ENCODE assay signal across 8 cellular contexts in genomic region chr9:113410207-113411158, GRCh38. TPM values are rescaled to one million over a fixed set of nuclear protein-coding genes. Genes with fewer than 3 reads are reported as not detected.
DNase-seq lines count a peak whose midpoint lies in the region; ATAC-seq and TF ChIP-seq lines count a peak whose summit lies in the region.

TSS of gene C9orf43 (plus strand) at chr9:113410747. CDS start at chr9:113413494, 2,747 bp downstream.
TSS of gene POLE3 (minus strand) at chr9:113410675. CDS start at chr9:113410293, 382 bp downstream.

- H3K4me1 Mint-ChIP-seq in natural killer cell treated with Interleukin-12 subunit alpha and Interleukin-12 subunit beta and Interleukin-15 and Interleukin-18, amount 100 ng/mL, for 72 hours (ENCODE audit: low read depth in 2 of 2) = peaks cover 25 to 33% of the 10 kb centered on the region in 2 donors

- H3K4me3 ChIP-seq in LNCaP clone FGC (ENCODE audit: low read depth, low read length) (peak within 1 kb of the TSS; percentile 98), fibroblast of pulmonary artery (replicated peaks; ENCODE audit: low read depth, low read length) (peak within 1 kb of the TSS; percentile 64)

- H3K27ac Mint-ChIP-seq in natural killer cell treated with Interleukin-12 subunit alpha and Interleukin-12 subunit beta and Interleukin-15 and Interleukin-18, amount 100 ng/mL, for 72 hours = peak within 1 kb of the TSS; percentile 98 to 99

- ATAC-seq in natural killer cell treated with Interleukin-12 subunit alpha and Interleukin-12 subunit beta and Interleukin-15 and Interleukin-18, amount 100 ng/mL, for 72 hours = peak; percentile 97 to 98

- DNase-seq in EL = peak; percentile 97
- DNase-seq in H4 (ENCODE audit: low spot score) = peak; percentile 95
- DNase-seq in LNCaP clone FGC (ENCODE audit: low read depth) = peak; percentile 83
- peak; percentile 93 for DNase-seq in RPMI8226
- peak; percentile 92 for DNase-seq in activated T-helper 9 cell treated with anti-CD3 and anti-CD28 coated beads, Interleukin-2, amount 50 U/mL, for 16 hours (ENCODE audit: low read depth)
- peak; percentile 97 for DNase-seq in fibroblast of pulmonary artery (ENCODE audit: low read depth)
- DNase-seq in natural killer cell treated with Interleukin-12 subunit alpha and Interleukin-12 subunit beta and Interleukin-15 and Interleukin-18, amount 100 ng/mL, for 72 hours (ENCODE audit: low spot score) = peak; percentile 97
- DNase-seq in stimulated activated naive CD4-positive, alpha-beta T cell treated with Interleukin-2 at 50 U/mL for 16 hours (lab: John Stamatoyannopoulos, UW) = peak; percentile 98

- peaks cover 25% of the 10 kb centered on the region for H3K36me3 Mint-ChIP-seq in natural killer cell treated with Interleukin-12 subunit alpha and Interleukin-12 subunit beta and Interleukin-15 and Interleukin-18, amount 100 ng/mL, for 72 hours

- no peaks in the 10 kb centered on the region for H3K27me3 Mint-ChIP-seq in natural killer cell treated with Interleukin-12 subunit alpha and Interleukin-12 subunit beta and Interleukin-15 and Interleukin-18, amount 100 ng/mL, for 72 hours

- peak within 1 kb of the TSS; percentile 97 for H3K4me3 Mint-ChIP-seq in natural killer cell treated with Interleukin-12 subunit alpha and Interleukin-12 subunit beta and Interleukin-15 and Interleukin-18, amount 100 ng/mL, for 72 hours

- TF ChIP-seq CTCF in LNCaP clone FGC (IDR thresholded peaks at IDR 0.05; ENCODE audit: control insufficient read depth, extremely low read depth, insufficient read depth) = no peak
- TF ChIP-seq CTCF in fibroblast of pulmonary artery (IDR thresholded peaks at IDR 0.05; ENCODE audit: low read length, missing control alignments) = no peak

- H3K9me3 Mint-ChIP-seq in natural killer cell treated with Interleukin-12 subunit alpha and Interleukin-12 subunit beta and Interleukin-15 and Interleukin-18, amount 100 ng/mL, for 72 hours = no peaks in the 10 kb centered on the region

RNA-seq across cellular contexts. Expression of gene C9orf43, which starts in this region (rescaled TPM):
- total RNA-seq in H4 (2014; rRNA removed; shearing (Covaris generic)) = 1.1 TPM in 1 of 2 replicates, not detected in the other
- 1 to 10 TPM; 1.1 to 1.3 TPM for total RNA-seq in natural killer cell treated with Interleukin-12 subunit alpha and Interleukin-12 subunit beta and Interleukin-15 and Interleukin-18, amount 100 ng/mL, for 72 hours

RNA-seq across cellular contexts. Expression of gene POLE3, which starts in this region (rescaled TPM):
- total RNA-seq in H4 (2014; rRNA removed; shearing (Covaris generic)) = 125 and 131 TPM in 2 replicates
- 10 to 100 TPM; 62.7 to 76.1 TPM for total RNA-seq in natural killer cell treated with Interleukin-12 subunit alpha and Interleukin-12 subunit beta and Interleukin-15 and Interleukin-18, amount 100 ng/mL, for 72 hours

Comparison
In these comparisons a context has a peak if more than half of its experiments do, and no peak if none do; other contexts are left out.
1. Peak in every context shown above with its lines: DNase-seq, ATAC-seq and H3K4me3 ChIP-seq.